In the genomic region with DNA sequence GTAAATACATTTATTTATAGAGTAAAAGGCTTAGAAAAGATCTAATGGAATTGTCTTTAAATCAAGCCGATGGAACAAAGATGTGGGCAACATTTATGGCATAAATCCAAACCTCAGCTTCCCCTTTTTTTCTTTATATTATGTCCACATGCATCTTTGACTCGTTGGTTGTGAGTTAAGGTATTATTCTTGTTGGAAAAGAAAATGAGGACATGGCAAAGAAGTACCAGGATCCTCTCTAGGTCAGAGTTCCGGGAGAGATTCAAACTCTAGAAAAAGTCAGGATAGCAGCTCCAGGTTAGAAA, we compare ENCODE assay signal across 13 cellular contexts. TPM values are rescaled to one million over a fixed set of nuclear protein-coding genes. Genes with fewer than 3 reads are reported as not detected.
DNase-seq lines count a peak whose midpoint lies in the region; ATAC-seq, FAIRE-seq and TF ChIP-seq lines count a peak whose summit lies in the region.
"Had no signal": no experiment of that assay in that cellular context is flagged by ENCODE, and none has a peak within 500 bp of the region (broad histone marks: within the 10 kb centered on the region; RNA-seq: fewer than 3 reads in every experiment).

No MANE protein-coding gene starts in this region.

- DNase-seq in Panc1 (ENCODE audit: low read depth, low spot score) (no peak), hepatocyte (ENCODE audit: low spot score) (no peak), NCI-H82 (lab: John Stamatoyannopoulos, UW) (no peak), GM19239 (ENCODE audit: insufficient read length, low spot score) (no peak)
- DNase-seq: activated T-cell treated with anti-CD3 and anti-CD28 coated beads, Interleukin-2, amount 50 U/mL, for 4 hours; naive thymus-derived CD4-positive, alpha-beta T cell; NCI-H2171 had no signal

- no peaks in the 10 kb centered on the region for H3K9me2 ChIP-seq in hepatocyte (replicated peaks; ENCODE audit: insufficient read depth)

- no peaks in the 10 kb centered on the region for H4K20me1 ChIP-seq in hepatocyte (ENCODE audit: insufficient read depth, poor library complexity, severe bottlenecking)

- POLR2A ChIA-PET in Panc1 (lab: Charles Lee) = no interaction called here

- H2AFZ ChIP-seq in hepatocyte = peak overlapping the region; percentile 77

- TF ChIP-seq CTCF in Panc1 (IDR thresholded peaks at IDR 0.05) (no peak), hepatocyte (IDR thresholded peaks at IDR 0.05; ENCODE audit: poor library complexity) (no peak)

- H3K9ac ChIP-seq in HUES64 (ENCODE audit: low read depth, low read length) (no peak overlapping the region), skeletal muscle tissue (ENCODE audit: low read depth in 1 of 3, low read length in 3 of 3) (peak overlapping the region in 1 of 3 donors; percentile 50)

- FAIRE-seq in GM19239 (lab: Jason Lieb, UNC) = no peak
- FAIRE-seq: D721Med, K562 had no signal

- peak overlapping the region; percentile 82 for H3K4me2 ChIP-seq in hepatocyte

- 66% methylated on average over 3 of the region's 3 CpGs for WGBS in HUES64
- 73% methylated on average over 3 of the region's 3 CpGs for WGBS in hepatocyte (ENCODE audit: low lambda C conversion rate, missing lambda C conversion rate)

- H3K27ac ChIP-seq in HUES64 (ENCODE audit: low read depth, low read length) = no peak overlapping the region
- no peak overlapping the region for H3K27ac ChIP-seq in Panc1 (ENCODE audit: low read length)
- no peak overlapping the region for H3K27ac ChIP-seq in hepatocyte
- H3K27ac ChIP-seq in skeletal muscle tissue (ENCODE audit: low read depth, low read length) = no peak overlapping the region

- in situ Hi-C loops in Panc1 (cut with HindIII; ENCODE audit: low pct_unique_long_range_greater_than_20kb, low sequenced_read_pairs) = no loop called here

- intact Hi-C loops in Panc1 (cut with micrococcal nuclease; ENCODE audit: unreplicated experiment) = no loop called here

- no TSS peak for BruUV-seq in Panc1 (replicated peaks; lab: Mats Ljungman, UMichigan)

- H3K4me3 ChIP-seq in HUES64 (ENCODE audit: low read length) (peak overlapping the region; percentile 68), Panc1 (ENCODE audit: low read depth in 2 of 2, low read length in 2 of 2) (peak overlapping the region; percentile 65 to 77), hepatocyte (no peak overlapping the region), skeletal muscle tissue (ENCODE audit: low read length in 3 of 3) (peak overlapping the region in 2 of 3 donors; percentile 80 to 85)
- H3K4me3 ChIP-seq: K562 had no signal

- H3K4me1 ChIP-seq in HUES64 (ENCODE audit: insufficient read depth, low read length) (no peaks in the 10 kb centered on the region), Panc1 (ENCODE audit: control insufficient read depth, insufficient read depth, low read length) (peaks cover 4% of the 10 kb centered on the region; the same call in 1 of the 2 replicates), hepatocyte (ENCODE audit: insufficient read depth) (no peaks in the 10 kb centered on the region), skeletal muscle tissue (ENCODE audit: control insufficient read depth in 3 of 3, insufficient read depth in 3 of 3, low read length in 3 of 3) (no peaks in the 10 kb centered on the region)

- H3K79me2 ChIP-seq in hepatocyte = no peaks in the 10 kb centered on the region

- no peaks in the 10 kb centered on the region for H3K9me3 ChIP-seq in HUES64 (ENCODE audit: insufficient read depth, low read depth, low read length)
- no peaks in the 10 kb centered on the region for H3K9me3 ChIP-seq in Panc1 (ENCODE audit: control insufficient read depth, insufficient read depth, low read depth, low read length)
- H3K9me3 ChIP-seq in hepatocyte (ENCODE audit: low read depth) = no peaks in the 10 kb centered on the region
- no peaks in the 10 kb centered on the region for H3K9me3 ChIP-seq in skeletal muscle tissue (ENCODE audit: control insufficient read depth in 3 of 3, low read length in 3 of 3)

- no peaks in the 10 kb centered on the region for H3K27me3 ChIP-seq in HUES64 (ENCODE audit: insufficient read depth, low read length)
- H3K27me3 ChIP-seq in Panc1 (ENCODE audit: control insufficient read depth, insufficient read depth, low read length) = no peaks in the 10 kb centered on the region
- H3K27me3 ChIP-seq in hepatocyte = no peaks in the 10 kb centered on the region
- no peaks in the 10 kb centered on the region for H3K27me3 ChIP-seq in skeletal muscle tissue (ENCODE audit: control insufficient read depth in 3 of 3, insufficient read depth in 3 of 3, low read length in 3 of 3)

- CTCF ChIA-PET in Panc1 (lab: Charles Lee) = interaction anchor here (0.5 to 0.6 kb wide), 2 partner anchors 38 to 84 kb away, joined by 3 to 4 read pairs; no protein-coding TSS in a partner anchor

- no peak for ATAC-seq in Panc1
- no peak for ATAC-seq in HG02642 (IDR thresholded peaks at IDR 0.05; ENCODE audit: poor library complexity, unreplicated experiment)
- ATAC-seq: activated T-cell treated with anti-CD3 and anti-CD28 coated beads, Interleukin-2, amount 50 U/mL, for 4 hours; naive thymus-derived CD4-positive, alpha-beta T cell had no signal

- no peaks in the 10 kb centered on the region for H3K36me3 ChIP-seq in HUES64 (ENCODE audit: insufficient read depth, low read length)
- no peaks in the 10 kb centered on the region for H3K36me3 ChIP-seq in Panc1 (ENCODE audit: control insufficient read depth, insufficient read depth, low read length)
- H3K36me3 ChIP-seq in hepatocyte (replicated peaks; ENCODE audit: insufficient read depth, low read depth) = no peaks in the 10 kb centered on the region
- H3K36me3 ChIP-seq in skeletal muscle tissue (ENCODE audit: control insufficient read depth in 3 of 3, insufficient read depth in 3 of 3, low read length in 3 of 3) = no peaks in the 10 kb centered on the region

RNA-seq across cellular contexts. Expression of a gene that starts 0.5 kb away (rescaled TPM):
- 2.2 TPM for polyA plus RNA-seq in HUES64 (2013, experiment 1 of 2)
- polyA plus RNA-seq in HUES64 (2013, experiment 2 of 2) = 3.6 TPM
- total RNA-seq in Panc1 (2021; ENCODE audit: unreplicated experiment) (1.7 TPM), hepatocyte (2.2 and 2.3 TPM in 2 replicates), skeletal muscle tissue (not detected)
- polyA plus RNA-seq in Panc1 (2012; ENCODE audit: insufficient read length) = 1.0 TPM
- 1.8 and 2.6 TPM in 2 replicates for polyA plus RNA-seq in hepatocyte
- total RNA-seq: activated T-cell treated with anti-CD3 and anti-CD28 coated beads, Interleukin-2, amount 50 U/mL, for 4 hours; K562; naive thymus-derived CD4-positive, alpha-beta T cell had no signal
- polyA plus RNA-seq: K562; naive thymus-derived CD4-positive, alpha-beta T cell had no signal

RNA-seq across cellular contexts. Expression of a gene that starts 38.7 kb away (rescaled TPM):
- 49.8 TPM for polyA plus RNA-seq in HUES64 (2013, experiment 1 of 2)
- polyA plus RNA-seq in HUES64 (2013, experiment 2 of 2) = 50.1 TPM
- total RNA-seq in Panc1 (2021; ENCODE audit: unreplicated experiment) (92.1 TPM), hepatocyte (39.2 and 50.9 TPM in 2 replicates), skeletal muscle tissue (34.4 TPM)
- polyA plus RNA-seq in Panc1 (2012; ENCODE audit: insufficient read length) = 45.8 TPM
- 50.7 and 53.0 TPM in 2 replicates for polyA plus RNA-seq in hepatocyte

RNA-seq across cellular contexts. Expression of a gene that starts 39.2 kb away (rescaled TPM):
- 48.2 TPM for polyA plus RNA-seq in HUES64 (2013, experiment 1 of 2)
- polyA plus RNA-seq in HUES64 (2013, experiment 2 of 2) = 59.8 TPM
- total RNA-seq in Panc1 (2021; ENCODE audit: unreplicated experiment) (55.4 TPM), hepatocyte (12.0 and 12.3 TPM in 2 replicates), skeletal muscle tissue (8.9 TPM)
- 17.8 TPM for polyA plus RNA-seq in Panc1 (2012; ENCODE audit: insufficient read length)
- polyA plus RNA-seq in hepatocyte = 9.0 and 10.5 TPM in 2 replicates
- polyA plus RNA-seq: naive thymus-derived CD4-positive, alpha-beta T cell had no signal

RNA-seq across cellular contexts. Expression of a gene that starts 55.9 kb away (rescaled TPM):
- 5.3 TPM for polyA plus RNA-seq in HUES64 (2013, experiment 1 of 2)
- 5.0 TPM for polyA plus RNA-seq in HUES64 (2013, experiment 2 of 2)
- total RNA-seq in Panc1 (2021; ENCODE audit: unreplicated experiment) (not detected), hepatocyte (not detected in 2 replicates), skeletal muscle tissue (not detected)
- not detected for polyA plus RNA-seq in Panc1 (2012; ENCODE audit: insufficient read length)
- polyA plus RNA-seq in hepatocyte = not detected in 2 replicates
- total RNA-seq: activated T-cell treated with anti-CD3 and anti-CD28 coated beads, Interleukin-2, amount 50 U/mL, for 4 hours; K562; naive thymus-derived CD4-positive, alpha-beta T cell; RPMI7951 had no signal
- polyA plus RNA-seq: K562; naive thymus-derived CD4-positive, alpha-beta T cell had no signal
